ENCODE assay signal across 10 cellular contexts in genomic region chr5:141703133-141703561, GRCh38. TPM values are rescaled to one million over a fixed set of nuclear protein-coding genes. Genes with fewer than 3 reads are reported as not detected.
DNase-seq lines count a peak whose midpoint lies in the region; ATAC-seq, FAIRE-seq and TF ChIP-seq lines count a peak whose summit lies in the region.
"Had no signal": no experiment of that assay in that cellular context is flagged by ENCODE, and none has a peak within 500 bp of the region (broad histone marks: within the 10 kb centered on the region; RNA-seq: fewer than 3 reads in every experiment).

No MANE protein-coding gene starts in this region.

- H3K9me3 ChIP-seq in keratinocyte (ENCODE audit: control insufficient read depth, low read depth, low read length) (no peaks in the 10 kb centered on the region), colonic mucosa (no peaks in the 10 kb centered on the region)
- H3K9me3 ChIP-seq: Caco-2 had no signal

- no peaks in the 10 kb centered on the region for H3K79me2 ChIP-seq in keratinocyte (ENCODE audit: control insufficient read depth, insufficient read depth, low read length)

- no peak overlapping the region for H3K27ac ChIP-seq in keratinocyte (ENCODE audit: control insufficient read depth, insufficient read depth, low read length)
- H3K27ac ChIP-seq in colonic mucosa = no peak overlapping the region

- no peak for FAIRE-seq in keratinocyte (lab: Jason Lieb, UNC)
- FAIRE-seq: TTC549 had no signal

- H2AFZ ChIP-seq in keratinocyte (ENCODE audit: control insufficient read depth, low read length) = no peak overlapping the region

- H3K9me3 Mint-ChIP-seq in activated CD4-positive, alpha-beta T cell treated with anti-CD3 and anti-CD28 coated beads, Interleukin-2, amount 10 ng/mL, durations not matched to agents 7 days and 5 days = no peaks in the 10 kb centered on the region
- no peaks in the 10 kb centered on the region for H3K9me3 Mint-ChIP-seq in activated naive CD8-positive, alpha-beta T cell treated with anti-CD3 and anti-CD28 coated beads, Interleukin-2, amount 50 U/mL, for 24 hours
- H3K9me3 Mint-ChIP-seq in stimulated activated naive CD8-positive, alpha-beta T cell treated with anti-CD3 and anti-CD28 coated beads, Interleukin-15, amount 100 ng/mL, for 72 hours = no peaks in the 10 kb centered on the region

- no peaks in the 10 kb centered on the region for H4K20me1 ChIP-seq in keratinocyte (ENCODE audit: control insufficient read depth, extremely low read depth, insufficient read depth, low read length)

- intact Hi-C loops in colonic mucosa (cut with DNase I) = loop anchor here (2.0 kb wide), 2 partner anchors 112 to 178 kb away; no protein-coding TSS in a partner anchor

- CTCF ChIA-PET in activated CD4-positive, alpha-beta T cell treated with anti-CD3 and anti-CD28 coated beads, Interleukin-2, amount 10 ng/mL, durations not matched to agents 7 days and 5 days (lab: Charles Lee) = interaction anchor here (0.7 to 4.8 kb wide), 8 partner anchors 11 to 257 kb away, joined by 3 to 38 read pairs (median 6); partner anchors contain the start of gene PCDH1

- H3K27ac Mint-ChIP-seq in activated CD4-positive, alpha-beta T cell treated with anti-CD3 and anti-CD28 coated beads, Interleukin-2, amount 10 ng/mL, durations not matched to agents 7 days and 5 days = peak overlapping the region; percentile 15
- H3K27ac Mint-ChIP-seq in activated naive CD8-positive, alpha-beta T cell treated with anti-CD3 and anti-CD28 coated beads, Interleukin-2, amount 50 U/mL, for 24 hours = no peak overlapping the region
- H3K27ac Mint-ChIP-seq in stimulated activated naive CD8-positive, alpha-beta T cell treated with anti-CD3 and anti-CD28 coated beads, Interleukin-15, amount 100 ng/mL, for 72 hours = no peak overlapping the region

- H3K36me3 ChIP-seq in keratinocyte (ENCODE audit: control insufficient read depth in 2 of 2, extremely low read depth in 1 of 2, insufficient read depth in 2 of 2, low read length in 2 of 2) (no peaks in the 10 kb centered on the region), colonic mucosa (no peaks in the 10 kb centered on the region)

- ATAC-seq in activated naive CD8-positive, alpha-beta T cell treated with anti-CD3 and anti-CD28 coated beads, Interleukin-2, amount 50 U/mL, for 24 hours = no peak
- no peak for ATAC-seq in stimulated activated naive CD8-positive, alpha-beta T cell treated with anti-CD3 and anti-CD28 coated beads, Interleukin-15, amount 100 ng/mL, for 72 hours
- ATAC-seq in SK-N-SH treated with all-trans-retinoic acid at 6 μM for 48 hours (no peak), GM19467 (IDR thresholded peaks at IDR 0.05; ENCODE audit: unreplicated experiment) (no peak)

- dilution Hi-C loops in keratinocyte (cut with MboI; ENCODE audit: extremely low pct_ligation_motif_present, low sequenced_read_pairs) = no loop called here

- H3K27me3 ChIP-seq in keratinocyte (ENCODE audit: control insufficient read depth, extremely low read depth, insufficient read depth, low read length) = peaks cover 32% of the 10 kb centered on the region
- H3K27me3 ChIP-seq in colonic mucosa = no peaks in the 10 kb centered on the region

- peaks cover 23% of the 10 kb centered on the region for H3K4me1 Mint-ChIP-seq in activated CD4-positive, alpha-beta T cell treated with anti-CD3 and anti-CD28 coated beads, Interleukin-2, amount 10 ng/mL, durations not matched to agents 7 days and 5 days
- H3K4me1 Mint-ChIP-seq in activated naive CD8-positive, alpha-beta T cell treated with anti-CD3 and anti-CD28 coated beads, Interleukin-2, amount 50 U/mL, for 24 hours = peaks cover 23% of the 10 kb centered on the region
- H3K4me1 Mint-ChIP-seq in stimulated activated naive CD8-positive, alpha-beta T cell treated with anti-CD3 and anti-CD28 coated beads, Interleukin-15, amount 100 ng/mL, for 72 hours = peaks cover 25% of the 10 kb centered on the region

- no peaks in the 10 kb centered on the region for H3K36me3 Mint-ChIP-seq in activated CD4-positive, alpha-beta T cell treated with anti-CD3 and anti-CD28 coated beads, Interleukin-2, amount 10 ng/mL, durations not matched to agents 7 days and 5 days (ENCODE audit: low read depth)
- H3K36me3 Mint-ChIP-seq in activated naive CD8-positive, alpha-beta T cell treated with anti-CD3 and anti-CD28 coated beads, Interleukin-2, amount 50 U/mL, for 24 hours (ENCODE audit: low read depth) = no peaks in the 10 kb centered on the region

- peaks cover 7% of the 10 kb centered on the region for H3K4me1 ChIP-seq in keratinocyte (ENCODE audit: control insufficient read depth, extremely low read depth, insufficient read depth, low read length)
- peaks cover 7% of the 10 kb centered on the region for H3K4me1 ChIP-seq in colonic mucosa

- H3K4me3 Mint-ChIP-seq in activated CD4-positive, alpha-beta T cell treated with anti-CD3 and anti-CD28 coated beads, Interleukin-2, amount 10 ng/mL, durations not matched to agents 7 days and 5 days = peak overlapping the region; percentile 71
- peak overlapping the region; percentile 66 for H3K4me3 Mint-ChIP-seq in activated naive CD8-positive, alpha-beta T cell treated with anti-CD3 and anti-CD28 coated beads, Interleukin-2, amount 50 U/mL, for 24 hours
- H3K4me3 Mint-ChIP-seq in stimulated activated naive CD8-positive, alpha-beta T cell treated with anti-CD3 and anti-CD28 coated beads, Interleukin-15, amount 100 ng/mL, for 72 hours = peak overlapping the region; percentile 77 to 81

- no peak for DNase-seq in activated CD4-positive, alpha-beta T cell treated with anti-CD3 and anti-CD28 coated beads, Interleukin-2, amount 10 ng/mL, durations not matched to agents 7 days and 5 days
- DNase-seq in activated CD4-positive, alpha-beta T cell treated with anti-CD3 and anti-CD28 coated beads for 4 hours = no peak
- no peak for DNase-seq in activated naive CD8-positive, alpha-beta T cell treated with anti-CD3 and anti-CD28 coated beads, Interleukin-2, amount 50 U/mL, for 24 hours
- DNase-seq in keratinocyte (ENCODE audit: low read depth, low spot score) = no peak
- no peak for DNase-seq in stimulated activated naive CD8-positive, alpha-beta T cell treated with anti-CD3 and anti-CD28 coated beads, Interleukin-15, amount 100 ng/mL, for 72 hours
- no peak for DNase-seq in colonic mucosa
- DNase-seq: Caco-2 had no signal

- H3K9ac ChIP-seq in keratinocyte (ENCODE audit: control insufficient read depth, extremely low read depth, insufficient read depth, low read length) (no peak overlapping the region), colonic mucosa (ENCODE audit: low read depth in 2 of 2, low read length in 2 of 2) (peak overlapping the region in 1 of 2 donors; percentile 75)

- H3K4me3 ChIP-seq in keratinocyte (ENCODE audit: control insufficient read depth in 2 of 3, extremely low read depth in 1 of 3, insufficient read depth in 2 of 3, low read depth in 1 of 3, low read length in 3 of 3) (peak overlapping the region in 1 of 3 experiments; percentile 65), colonic mucosa (no peak overlapping the region)

- POLR2A ChIA-PET in activated CD4-positive, alpha-beta T cell treated with anti-CD3 and anti-CD28 coated beads, Interleukin-2, amount 10 ng/mL, durations not matched to agents 7 days and 5 days (lab: Charles Lee) = no interaction called here

- TF ChIP-seq CTCF in keratinocyte (optimal IDR thresholded peaks at IDR 0.05 in 1 of 3, IDR thresholded peaks at IDR 0.05 in 1 of 3, conservative IDR thresholded peaks at IDR 0.05 in 1 of 3; ENCODE audit: extremely low read depth in 1 of 3, insufficient read depth in 2 of 3, low read length in 3 of 3) (no peak), colonic mucosa (IDR thresholded peaks at IDR 0.05) (no peak)

- peaks cover 40% of the 10 kb centered on the region for H3K27me3 Mint-ChIP-seq in activated CD4-positive, alpha-beta T cell treated with anti-CD3 and anti-CD28 coated beads, Interleukin-2, amount 10 ng/mL, durations not matched to agents 7 days and 5 days
- H3K27me3 Mint-ChIP-seq in activated naive CD8-positive, alpha-beta T cell treated with anti-CD3 and anti-CD28 coated beads, Interleukin-2, amount 50 U/mL, for 24 hours = peaks cover 23% of the 10 kb centered on the region
- peaks cover 37% of the 10 kb centered on the region for H3K27me3 Mint-ChIP-seq in stimulated activated naive CD8-positive, alpha-beta T cell treated with anti-CD3 and anti-CD28 coated beads, Interleukin-15, amount 100 ng/mL, for 72 hours

- no peaks in the 10 kb centered on the region for H3K9me1 ChIP-seq in keratinocyte (ENCODE audit: control insufficient read depth, extremely low read depth, insufficient read depth, low read length)

- peak overlapping the region; percentile 91 for H3K4me2 ChIP-seq in keratinocyte (ENCODE audit: control insufficient read depth, extremely low read depth, insufficient read depth, low read depth, low read length)

TF ChIP-seq in SK-N-SH treated with all-trans-retinoic acid at 6 μM for 48 hours, 23 proteins besides CTCF, POLR2A, EP300 and RAD21 (continues in another document):
- TF ChIP-seq GLIS3 (CRISPR knock-in tag; IDR thresholded peaks at IDR 0.05) (no peak), ZNF565 (CRISPR knock-in tag; conservative IDR thresholded peaks at IDR 0.05; ENCODE audit: low read depth) (no peak)

RNA-seq across cellular contexts. Expression of gene ARAP3, which starts 21.1 kb away (rescaled TPM):
- 1 to 10 TPM; 4.2 to 4.6 TPM for total RNA-seq in activated CD4-positive, alpha-beta T cell treated with anti-CD3 and anti-CD28 coated beads, Interleukin-2, amount 10 ng/mL, durations not matched to agents 7 days and 5 days
- 1.3 to 2.4 TPM (median 1.3 TPM) in 3 replicates for polyA plus RNA-seq in keratinocyte
- polyA plus RNA-seq in keratinocyte (2011; ENCODE audit: low read depth) = 0.52 TPM
- polyA plus RNA-seq in keratinocyte (2011; cell fraction: cytosol; rRNA removed) = 1.3 and 1.5 TPM in 2 replicates
- 5.5 and 6.3 TPM in 2 replicates for polyA plus RNA-seq in keratinocyte (2011; cell fraction: nucleus; rRNA removed)
- 1.2 and 3.9 TPM in 2 replicates for polyA plus RNA-seq in keratinocyte (2012; ENCODE audit: low replicate concordance)
- 2.4 to 7.6 TPM (median 2.5 TPM) in 3 replicates for polyA minus RNA-seq in keratinocyte
- polyA minus RNA-seq in keratinocyte (2011; cell fraction: cytosol; rRNA and poly(A)+ RNA removed) = 4.6 TPM
- polyA minus RNA-seq in keratinocyte (2011; cell fraction: nucleus; rRNA and poly(A)+ RNA removed) = 2.7 and 3.3 TPM in 2 replicates
- total RNA-seq in colonic mucosa = 10 to 100 TPM in 1 of 2 donors, 1 to 10 TPM in 1; 5.1 to 15.4 TPM

RNA-seq across cellular contexts. Expression of gene FCHSD1, which starts 51.9 kb away (rescaled TPM):
- 10 to 100 TPM; 58.0 to 59.3 TPM for total RNA-seq in activated CD4-positive, alpha-beta T cell treated with anti-CD3 and anti-CD28 coated beads, Interleukin-2, amount 10 ng/mL, durations not matched to agents 7 days and 5 days
- polyA plus RNA-seq in keratinocyte = 9.7 to 17.1 TPM (median 13.5 TPM) in 3 replicates
- 44.0 TPM for polyA plus RNA-seq in keratinocyte (2011; ENCODE audit: low read depth)
- polyA plus RNA-seq in keratinocyte (2011; cell fraction: cytosol; rRNA removed) = 3.7 and 6.5 TPM in 2 replicates
- 66.6 and 68.3 TPM in 2 replicates for polyA plus RNA-seq in keratinocyte (2011; cell fraction: nucleus; rRNA removed)
- 8.1 and 44.0 TPM in 2 replicates for polyA plus RNA-seq in keratinocyte (2012; ENCODE audit: low replicate concordance)
- polyA minus RNA-seq in keratinocyte = 8.9 to 10.0 TPM (median 9.6 TPM) in 3 replicates
- polyA minus RNA-seq in keratinocyte (2011; cell fraction: cytosol; rRNA and poly(A)+ RNA removed) = 8.6 TPM
- 14.1 and 23.7 TPM in 2 replicates for polyA minus RNA-seq in keratinocyte (2011; cell fraction: nucleus; rRNA and poly(A)+ RNA removed)
- 10 to 100 TPM; 14.1 to 15.4 TPM for total RNA-seq in colonic mucosa
